In the genomic region with DNA sequence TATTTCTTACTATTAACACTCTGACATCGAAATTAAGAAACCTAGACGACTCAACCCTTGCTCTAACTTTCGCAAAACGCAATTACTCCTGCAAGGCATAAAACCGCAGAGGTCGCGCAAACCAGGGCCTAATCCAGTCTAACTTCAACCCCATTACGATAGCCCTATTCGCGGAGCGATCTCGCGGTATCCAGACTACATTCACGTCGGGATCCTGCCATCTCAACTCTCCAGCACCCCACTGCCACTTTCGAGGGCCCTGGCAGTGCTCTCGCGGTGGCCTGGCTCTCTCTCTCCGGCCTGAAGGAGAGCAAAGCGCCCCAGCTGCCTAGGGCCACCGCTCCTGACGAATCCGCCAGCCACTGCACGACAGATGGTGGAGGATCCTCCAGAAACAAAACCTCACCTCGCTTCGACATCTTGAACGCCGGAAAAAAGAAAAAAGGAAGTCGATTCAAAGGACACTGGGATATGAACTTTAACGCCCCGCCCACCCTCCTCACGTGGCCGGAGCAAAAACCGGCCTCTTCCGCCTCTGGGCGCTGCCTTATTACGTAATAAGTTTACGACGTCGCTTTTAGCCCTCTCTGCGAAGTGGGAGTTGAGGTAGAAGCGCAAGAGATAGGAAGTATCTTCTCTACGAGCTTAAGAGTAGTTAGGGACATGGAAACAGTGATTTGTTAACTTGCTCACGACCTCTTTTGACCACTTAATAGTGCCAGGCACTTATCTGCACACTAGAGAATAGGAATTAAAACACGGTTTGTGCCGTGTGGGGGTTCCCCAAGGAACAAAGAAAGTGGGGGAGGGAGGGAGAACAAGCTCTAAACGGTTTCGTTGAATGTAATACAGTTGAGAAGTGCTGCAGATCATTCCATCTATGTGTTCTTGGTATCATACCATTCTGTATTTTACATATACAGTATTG, we compare ENCODE assay signal across 8 cellular contexts. TPM values are rescaled to one million over a fixed set of nuclear protein-coding genes. Genes with fewer than 3 reads are reported as not detected.
DNase-seq lines count a peak whose midpoint lies in the region; ATAC-seq and TF ChIP-seq lines count a peak whose summit lies in the region.

A gene (minus strand): TSS at position 430 of the 928 bp plus-strand sequence. CDS start 11 bp downstream, at position 419.

- DNase-seq in DMS79 treated with DMSO at 0.1 percent for 48 hours (lab: John Stamatoyannopoulos, UW) (peak; percentile 96), GM23248 (peak; percentile 99), LoVo (ENCODE audit: low spot score) (peak; percentile 95), RWPE1 (ENCODE audit: low spot score) (peak; percentile 87), fibroblast of gingiva (ENCODE audit: low read depth) (peak; percentile 96)
- DNase-seq in activated T-helper 1 cell treated with anti-CD3 and anti-CD28 coated beads, Interleukin-2, amount 50 U/mL, for 16 hours (ENCODE audit: low read depth in 1 of 2, low spot score in 1 of 2) = peak; percentile 69 to 80
- DNase-seq in naive thymus-derived CD8-positive, alpha-beta T cell = peak; percentile 74 to 95 (median 89)
- peak; percentile 89 for DNase-seq in stimulated activated naive B cell treated with anti-CD40 and anti-IgM and Interleukin-4, amounts not matched to agents 10 μg/mL and 1 μg/mL and 100 μg/mL, for 72 hours

- H4K20me1 ChIP-seq in GM23248 (ENCODE audit: insufficient read depth) = peaks cover 19% of the 10 kb centered on the region

- in situ Hi-C loops in GM23248 (cut with MboI) = no loop called here

- peaks cover 50% of the 10 kb centered on the region for H3K79me2 ChIP-seq in GM23248 (ENCODE audit: insufficient read depth)

- H3K9ac ChIP-seq in GM23248 = peak within 1 kb of the TSS; percentile 95

- no peaks in the 10 kb centered on the region for H3K27me3 Mint-ChIP-seq in naive thymus-derived CD8-positive, alpha-beta T cell
- no peaks in the 10 kb centered on the region for H3K27me3 Mint-ChIP-seq in stimulated activated naive B cell treated with anti-CD40 and anti-IgM and Interleukin-4, amounts not matched to agents 10 μg/mL and 1 μg/mL and 100 μg/mL, for 72 hours

- peak within 1 kb of the TSS; percentile 98 to 100 (median 99) for H3K27ac Mint-ChIP-seq in naive thymus-derived CD8-positive, alpha-beta T cell
- peak within 1 kb of the TSS; percentile 100 for H3K27ac Mint-ChIP-seq in stimulated activated naive B cell treated with anti-CD40 and anti-IgM and Interleukin-4, amounts not matched to agents 10 μg/mL and 1 μg/mL and 100 μg/mL, for 72 hours

- H3F3A ChIP-seq in GM23248 (ENCODE audit: insufficient read depth) = peaks cover 69% of the 10 kb centered on the region

- peak within 1 kb of the TSS; percentile 74 for H2AFZ ChIP-seq in GM23248

- H3K9me2 ChIP-seq in GM23248 (ENCODE audit: insufficient read depth) = no peaks in the 10 kb centered on the region

- ATAC-seq in naive thymus-derived CD8-positive, alpha-beta T cell = peak; percentile 80 to 82
- peak; percentile 89 to 92 for ATAC-seq in stimulated activated naive B cell treated with anti-CD40 and anti-IgM and Interleukin-4, amounts not matched to agents 10 μg/mL and 1 μg/mL and 100 μg/mL, for 72 hours (replicated peaks)

- no peaks in the 10 kb centered on the region for H3K9me3 Mint-ChIP-seq in naive thymus-derived CD8-positive, alpha-beta T cell
- H3K9me3 Mint-ChIP-seq in stimulated activated naive B cell treated with anti-CD40 and anti-IgM and Interleukin-4, amounts not matched to agents 10 μg/mL and 1 μg/mL and 100 μg/mL, for 72 hours = no peaks in the 10 kb centered on the region

- POLR2A ChIA-PET in RWPE1 (lab: Yijun Ruan, JAX; ENCODE audit: low non-redundant PET) = interaction anchor here (2.1 to 2.3 kb wide), 2 partner anchors 9 to 16 kb away, joined by 13 to 21 read pairs; a partner anchor contains a TSS
- POLR2A ChIA-PET in naive thymus-derived CD8-positive, alpha-beta T cell (lab: Charles Lee) = interaction anchor here (0.7 to 4.9 kb wide), 40 partner anchors 9 to 1073 kb away, joined by 3 to 161 read pairs (median 5); a partner anchor contains a TSS

- peaks cover 29 to 47% (median 44%) of the 10 kb centered on the region in 4 donors for H3K4me1 Mint-ChIP-seq in naive thymus-derived CD8-positive, alpha-beta T cell
- peaks cover 34 to 54% of the 10 kb centered on the region in 2 donors for H3K4me1 Mint-ChIP-seq in stimulated activated naive B cell treated with anti-CD40 and anti-IgM and Interleukin-4, amounts not matched to agents 10 μg/mL and 1 μg/mL and 100 μg/mL, for 72 hours

- H3K4me1 ChIP-seq in GM23248 (ENCODE audit: insufficient read depth) = peaks cover 22% of the 10 kb centered on the region

- peak within 1 kb of the TSS; percentile 84 for H3K27ac ChIP-seq in GM23248
- H3K27ac ChIP-seq in RWPE1 = peak within 1 kb of the TSS; percentile 81

- peak within 1 kb of the TSS; percentile 98 for H3K4me3 ChIP-seq in GM23248

- peak within 1 kb of the TSS; percentile 91 for H3K4me2 ChIP-seq in GM23248 (ENCODE audit: unreplicated experiment)

- H3K36me3 Mint-ChIP-seq in naive thymus-derived CD8-positive, alpha-beta T cell = peaks cover 0 to 47% (median 14%) of the 10 kb centered on the region in 3 donors
- H3K36me3 Mint-ChIP-seq in stimulated activated naive B cell treated with anti-CD40 and anti-IgM and Interleukin-4, amounts not matched to agents 10 μg/mL and 1 μg/mL and 100 μg/mL, for 72 hours = peaks cover 45 to 50% of the 10 kb centered on the region in 2 donors

- H3K27me3 ChIP-seq in GM23248 (replicated peaks; ENCODE audit: insufficient read depth) = no peaks in the 10 kb centered on the region

- 1 to 2% methylated on average over 46 to 48 of the region's 48 CpGs for WGBS in GM23248 (ENCODE audit: low coverage in 1 of 2, low lambda C conversion rate in 2 of 2, missing lambda C conversion rate in 2 of 2), 2 experiments

- H3K4me3 Mint-ChIP-seq in naive thymus-derived CD8-positive, alpha-beta T cell = peak within 1 kb of the TSS; percentile 94 to 99 (median 96)
- peak within 1 kb of the TSS; percentile 100 for H3K4me3 Mint-ChIP-seq in stimulated activated naive B cell treated with anti-CD40 and anti-IgM and Interleukin-4, amounts not matched to agents 10 μg/mL and 1 μg/mL and 100 μg/mL, for 72 hours

- no peaks in the 10 kb centered on the region for H3K9me3 ChIP-seq in GM23248 (ENCODE audit: low read depth)

- peaks cover 45% of the 10 kb centered on the region for H3K36me3 ChIP-seq in GM23248 (ENCODE audit: low read depth)

- TF ChIP-seq CTCF in RWPE1 (conservative IDR thresholded peaks at IDR 0.05; ENCODE audit: low read depth) = no peak

- CTCF ChIA-PET in RWPE1 (lab: Yijun Ruan, JAX) = no interaction called here

RNA-seq across cellular contexts. Expression of the gene that starts here (rescaled TPM):
- total RNA-seq in GM23248 (2014; rRNA removed; shearing (Covaris generic)) = 516 and 553 TPM in 2 replicates
- 1,114 and 1,221 TPM in 2 replicates for polyA plus RNA-seq in GM23248 (2016; fragmentation: Nextera tagmentation; extraction: Ambion mirVana)
- total RNA-seq in naive thymus-derived CD8-positive, alpha-beta T cell = 1,000 to 10,000 TPM; 1,755 to 1,793 TPM
- 1,000 to 10,000 TPM; 1,506 to 1,897 (median 1,688) TPM for polyA plus RNA-seq in naive thymus-derived CD8-positive, alpha-beta T cell

Comparison
In these comparisons a context has a peak if more than half of its experiments do, and no peak if none do; other contexts are left out.
1. Peak in every context shown above with its lines: DNase-seq, ATAC-seq, H3K4me3 ChIP-seq and H3K27ac ChIP-seq.